In genomic region chr3:41572092-41572491, GRCh38 we compare ENCODE assay signal across 34 cellular contexts.
"Had no signal": no experiment of that assay in that cellular context is flagged by ENCODE, and none has a peak within 500 bp of the region (broad histone marks: within the 10 kb centered on the region; RNA-seq: fewer than 3 reads in every experiment).

No MANE protein-coding gene starts in this region.

- H3K4me1 Mint-ChIP-seq: activated CD4-positive, alpha-beta memory T cell treated with anti-CD3 and anti-CD28 coated beads, Interleukin-2, amount 10 ng/mL, durations not matched to agents 7 days and 5 days; activated CD4-positive, alpha-beta T cell treated with anti-CD3 and anti-CD28 coated beads, Interleukin-2, amount 10 ng/mL, durations not matched to agents 7 days and 5 days; activated T-helper 17 cell treated with anti-CD3 and anti-CD28 coated beads, Interleukin-2, amount 50 U/mL, for 72 hours; central memory CD8-positive, alpha-beta T cell had no signal

- H3K9me3 ChIP-seq: heart left ventricle had no signal

- H3K36me3 Mint-ChIP-seq: WTC11 had no signal

- DNase-seq: activated CD4-positive, alpha-beta memory T cell treated with anti-CD3 and anti-CD28 coated beads, Interleukin-2, amount 10 ng/mL, durations not matched to agents 7 days and 5 days; activated CD4-positive, alpha-beta T cell treated with anti-CD3 and anti-CD28 coated beads for 1 hour; activated CD4-positive, alpha-beta T cell treated with anti-CD3 and anti-CD28 coated beads for 4 hours; activated CD4-positive, alpha-beta T cell treated with anti-CD3 and anti-CD28 coated beads, Interleukin-2, amount 10 ng/mL, durations not matched to agents 7 days and 5 days; activated CD4-positive, alpha-beta T cell treated with anti-CD3 and anti-CD28 coated beads, Interleukin-2, amount 50 U/mL, for 4 hours; activated CD8-positive, alpha-beta memory T cell treated with anti-CD3 and anti-CD28 coated beads, Interleukin-2, amount 50 U/mL, for 48 hours; activated effector memory CD4-positive, alpha-beta T cell treated with Interleukin-2 at 50 U/mL for 16 hours; activated gamma-delta T cell treated with Interleukin-2 at 50 U/mL for 16 hours; activated naive CD4-positive, alpha-beta T cell treated with anti-CD3 and anti-CD28 coated beads, Interleukin-2, amount 50 U/mL, for 16 hours; activated naive CD4-positive, alpha-beta T cell treated with Interleukin-2 at 50 U/mL for 16 hours; activated T-cell treated with anti-CD3 and anti-CD28 coated beads for 4 hours; activated T-cell treated with anti-CD3 and anti-CD28 coated beads, Interleukin-2, amount 50 U/mL, for 4 hours; amniotic stem cell; anterior cingulate cortex; brain microvascular endothelial cell; dorsolateral prefrontal cortex; effector memory CD4-positive, alpha-beta T cell; endodermal cell; foreskin fibroblast; glutamatergic neuron; heart left ventricle; T-helper 2 cell had no signal

- H3K4me3 ChIP-seq: coronary artery, dorsolateral prefrontal cortex, heart left ventricle had no signal

- H3K27me3 ChIP-seq: brain microvascular endothelial cell, dorsolateral prefrontal cortex, heart left ventricle had no signal

- H3K4me3 Mint-ChIP-seq: activated CD4-positive, alpha-beta memory T cell treated with anti-CD3 and anti-CD28 coated beads, Interleukin-2, amount 10 ng/mL, durations not matched to agents 7 days and 5 days; activated CD4-positive, alpha-beta T cell treated with anti-CD3 and anti-CD28 coated beads, Interleukin-2, amount 10 ng/mL, durations not matched to agents 7 days and 5 days; activated naive CD8-positive, alpha-beta T cell; activated T-cell treated with anti-CD3 and anti-CD28 coated beads, Interleukin-2, amount 50 U/mL, for 4 hours; activated T-helper 17 cell treated with anti-CD3 and anti-CD28 coated beads, Interleukin-2, amount 50 U/mL, for 72 hours; central memory CD8-positive, alpha-beta T cell; dendritic cell treated with granulocyte-macrophage colony-stimulating factor and Interleukin-4, amounts not matched to agents 40 ng/mL and 50 ng/mL, for 4 days; endodermal cell; WTC11 had no signal

- H3K27ac ChIP-seq: brain microvascular endothelial cell, coronary artery, dorsolateral prefrontal cortex, heart left ventricle, VCaP had no signal

- H3K36me3 ChIP-seq: brain microvascular endothelial cell, heart left ventricle had no signal

- H3K27ac Mint-ChIP-seq: activated CD4-positive, alpha-beta memory T cell treated with anti-CD3 and anti-CD28 coated beads, Interleukin-2, amount 10 ng/mL, durations not matched to agents 7 days and 5 days; activated CD4-positive, alpha-beta T cell treated with anti-CD3 and anti-CD28 coated beads, Interleukin-2, amount 10 ng/mL, durations not matched to agents 7 days and 5 days; activated naive CD8-positive, alpha-beta T cell; activated T-helper 17 cell treated with anti-CD3 and anti-CD28 coated beads, Interleukin-2, amount 50 U/mL, for 72 hours; dendritic cell treated with granulocyte-macrophage colony-stimulating factor and Interleukin-4, amounts not matched to agents 40 ng/mL and 50 ng/mL, for 4 days; endodermal cell; WTC11 had no signal

- FAIRE-seq: astrocyte, bronchial epithelial cell, frontal cortex, TTC549 had no signal

- H3K27me3 Mint-ChIP-seq: activated CD4-positive, alpha-beta memory T cell treated with anti-CD3 and anti-CD28 coated beads, Interleukin-2, amount 10 ng/mL, durations not matched to agents 7 days and 5 days; activated CD4-positive, alpha-beta T cell treated with anti-CD3 and anti-CD28 coated beads, Interleukin-2, amount 10 ng/mL, durations not matched to agents 7 days and 5 days; activated naive CD8-positive, alpha-beta T cell; activated T-helper 17 cell treated with anti-CD3 and anti-CD28 coated beads, Interleukin-2, amount 50 U/mL, for 72 hours; central memory CD8-positive, alpha-beta T cell; dendritic cell treated with granulocyte-macrophage colony-stimulating factor and Interleukin-4, amounts not matched to agents 40 ng/mL and 50 ng/mL, for 4 days had no signal

- ATAC-seq: activated T-cell treated with anti-CD3 and anti-CD28 coated beads, Interleukin-2, amount 50 U/mL, for 4 hours; activated T-helper 17 cell treated with anti-CD3 and anti-CD28 coated beads, Interleukin-2, amount 50 U/mL, for 72 hours; esophagus mucosa; WTC11 had no signal

- H3K9me3 Mint-ChIP-seq: activated CD4-positive, alpha-beta T cell treated with anti-CD3 and anti-CD28 coated beads, Interleukin-2, amount 10 ng/mL, durations not matched to agents 7 days and 5 days; activated T-cell treated with anti-CD3 and anti-CD28 coated beads, Interleukin-2, amount 50 U/mL, for 4 hours; activated T-helper 17 cell treated with anti-CD3 and anti-CD28 coated beads, Interleukin-2, amount 50 U/mL, for 72 hours; central memory CD8-positive, alpha-beta T cell; dendritic cell treated with granulocyte-macrophage colony-stimulating factor and Interleukin-4, amounts not matched to agents 40 ng/mL and 50 ng/mL, for 4 days; endodermal cell; WTC11 had no signal
